In genomic region chr12:76102-76501, GRCh38 we compare ENCODE assay signal across 1 cellular context. TPM values are rescaled to one million over a fixed set of nuclear protein-coding genes. Genes with fewer than 3 reads are reported as not detected.
"Had no signal": no experiment of that assay in that cellular context is flagged by ENCODE, and none has a peak within 500 bp of the region (broad histone marks: within the 10 kb centered on the region; RNA-seq: fewer than 3 reads in every experiment).

No MANE protein-coding gene starts in this region.

RNA-seq across cellular contexts. Expression of gene IQSEC3, which starts 9.5 kb away (rescaled TPM):
- total RNA-seq: activated B cell treated with CpG ODN at 0.5 μM for 24 hours had no signal
